ENCODE assay signal across 8 cellular contexts in genomic region chr12:107093547-107094448, GRCh38. TPM values are rescaled to one million over a fixed set of nuclear protein-coding genes. Genes with fewer than 3 reads are reported as not detected.
DNase-seq lines count a peak whose midpoint lies in the region; ATAC-seq, FAIRE-seq and TF ChIP-seq lines count a peak whose summit lies in the region.

TSS of gene CRY1 (minus strand) at chr12:107093549. CDS start at chr12:107092961, 588 bp downstream.

- TF ChIP-seq CTCF in astrocyte of the cerebellum (IDR thresholded peaks at IDR 0.05; ENCODE audit: low read depth, low read length, missing control alignments), result no peak

- in situ Hi-C loops in astrocyte of the cerebellum (cut with HindIII; ENCODE audit: low sequenced_read_pairs), result no loop called here

- ATAC-seq in HG02938 (IDR thresholded peaks at IDR 0.05; ENCODE audit: unreplicated experiment), result peak; percentile 82

- DNase-seq in GM12891 (ENCODE audit: insufficient read length, low spot score) (peak; percentile 48), NCI-H1930 (lab: John Stamatoyannopoulos, UW) (peak; percentile 87 to 95), T1000 (lab: John Stamatoyannopoulos, UW) (peak; percentile 96), astrocyte of the cerebellum (ENCODE audit: low read depth) (peak; percentile 87), hepatic stellate cell (ENCODE audit: low spot score) (peak; percentile 93), pulmonary artery endothelial cell (ENCODE audit: low read depth, low spot score) (peak; percentile 78), urothelium cell line (ENCODE audit: low spot score) (peak; percentile 87)

- no peak for TF ChIP-seq POLR2A in GM12891 (IDR thresholded peaks at IDR 0.05; ENCODE audit: low read depth, low read length)

- no peak for FAIRE-seq in GM12891 (lab: Jason Lieb, UNC)
- FAIRE-seq in urothelium cell line (lab: Jason Lieb, UNC), result no peak

- H3K4me3 ChIP-seq in astrocyte of the cerebellum (ENCODE audit: low read depth, low read length), result peak within 1 kb of the TSS; percentile 95

TF ChIP-seq in GM12891, 5 proteins besides CTCF, POLR2A, EP300 and RAD21:
- no peak for TF ChIP-seq POU2F2 (IDR thresholded peaks at IDR 0.05; ENCODE audit: low read depth, low read length)
- TF ChIP-seq TAF1 (IDR thresholded peaks at IDR 0.05; ENCODE audit: low read depth, low read length), result no peak
- TF ChIP-seq POLR2AphosphoS5 (IDR thresholded peaks at IDR 0.05; ENCODE audit: low read depth, low read length), result no peak
- no peak for TF ChIP-seq SPI1 (IDR thresholded peaks at IDR 0.05; ENCODE audit: low read depth, low read length)
- no peak for TF ChIP-seq PAX5 (IDR thresholded peaks at IDR 0.05; ENCODE audit: insufficient read depth, low read length, severe bottlenecking)

RNA-seq across cellular contexts. Expression of gene CRY1, which starts in this region (rescaled TPM):
- polyA plus RNA-seq in GM12891 (2012; ENCODE audit: low read depth, missing spikeins), result 0.17 TPM
- total RNA-seq in pulmonary artery endothelial cell, result 14.6 and 17.9 TPM in 2 replicates

Comparison
In these comparisons a context has a peak if more than half of its experiments do, and no peak if none do; other contexts are left out.
1. Peak in every context shown above with its lines: DNase-seq, ATAC-seq and H3K4me3 ChIP-seq.